Comparison of ENCODE assay signal across 8 cellular contexts in genomic region chr1:23591460-23592208, GRCh38. TPM values are rescaled to one million over a fixed set of nuclear protein-coding genes. Genes with fewer than 3 reads are reported as not detected.
DNase-seq lines count a peak whose midpoint lies in the region; ATAC-seq and TF ChIP-seq lines count a peak whose summit lies in the region.

No MANE protein-coding gene starts in this region.

- H3K27ac ChIP-seq in uterus = peak overlapping the region in 1 of 2 donors; percentile 5

- no peak for TF ChIP-seq CTCF in GM10266 (IDR thresholded peaks at IDR 0.05; ENCODE audit: control insufficient read depth, insufficient read depth, low read depth, missing control alignments)
- TF ChIP-seq CTCF in uterus (IDR thresholded peaks at IDR 0.05) = no peak

- H3K4me1 ChIP-seq in uterus = no peaks in the 10 kb centered on the region

- DNase-seq in GM10266 (ENCODE audit: extremely low spot score) (peak; percentile 69), naive B cell (peak; percentile 43), islet precursor cell (no peak), amniotic stem cell (lab: John Stamatoyannopoulos, UW) (no peak), uterus (no peak), GM19240 (ENCODE audit: insufficient read length, low spot score) (no peak)
- DNase-seq in activated CD4-positive, alpha-beta T cell treated with anti-CD3 and anti-CD28 coated beads, Interleukin-2, amount 50 U/mL, for 48 hours = peak; percentile 50 to 65

- no peak overlapping the region for H3K4me3 ChIP-seq in uterus

- no peaks in the 10 kb centered on the region for H3K36me3 ChIP-seq in uterus

- intact Hi-C loops in uterus (cut with DNase I; ENCODE audit: low total_unique reads) = no loop called here

- ATAC-seq in HG02642 (IDR thresholded peaks at IDR 0.05; ENCODE audit: poor library complexity, unreplicated experiment) = peak; percentile 54
- peak; percentile 36 to 49 for ATAC-seq in naive B cell (ENCODE audit: low read depth in 2 of 2)

- no peaks in the 10 kb centered on the region for H3K36me3 Mint-ChIP-seq in naive B cell

- peak overlapping the region; percentile 31 to 88 (median 77) for H3K4me3 Mint-ChIP-seq in naive B cell

- peak overlapping the region; percentile 61 to 98 (median 92) for H3K27ac Mint-ChIP-seq in naive B cell

- H3K27me3 ChIP-seq in uterus = no peaks in the 10 kb centered on the region

- H3K9me3 Mint-ChIP-seq in naive B cell = no peaks in the 10 kb centered on the region

- peaks cover 74 to 95% (median 91%) of the 10 kb centered on the region in 3 donors for H3K4me1 Mint-ChIP-seq in naive B cell

- no peak for TF ChIP-seq POLR2A in uterus (IDR thresholded peaks at IDR 0.05)

- no peaks in the 10 kb centered on the region for H3K27me3 Mint-ChIP-seq in naive B cell

- no peaks in the 10 kb centered on the region for H3K9me3 ChIP-seq in uterus

RNA-seq across cellular contexts. Expression of gene ID3, which starts 32.3 kb away (rescaled TPM):
- polyA plus RNA-seq in naive B cell (ENCODE audit: low read depth in 6 of 6) = 10 to 100 TPM; 23.9 to 52.0 (median 31.2) TPM
- total RNA-seq in uterus = 100 to 1,000 TPM in 3 of 4 donors, 10 to 100 TPM in 1; 38.4 to 652 (median 260) TPM

Comparison
In these comparisons a context has a peak if more than half of its experiments do, and no peak if none do; other contexts are left out.
1. DNase-seq: peak in GM10266 (single experiment), activated CD4-positive, alpha-beta T cell treated with anti-CD3 and anti-CD28 coated beads, Interleukin-2, amount 50 U/mL, for 48 hours (2 of 2) and naive B cell (single experiment); none in islet precursor cell (single experiment), amniotic stem cell (single experiment), uterus (0 of 2) and GM19240 (single experiment).